22 cellular contexts compared by ENCODE assay signal in the genomic region with DNA sequence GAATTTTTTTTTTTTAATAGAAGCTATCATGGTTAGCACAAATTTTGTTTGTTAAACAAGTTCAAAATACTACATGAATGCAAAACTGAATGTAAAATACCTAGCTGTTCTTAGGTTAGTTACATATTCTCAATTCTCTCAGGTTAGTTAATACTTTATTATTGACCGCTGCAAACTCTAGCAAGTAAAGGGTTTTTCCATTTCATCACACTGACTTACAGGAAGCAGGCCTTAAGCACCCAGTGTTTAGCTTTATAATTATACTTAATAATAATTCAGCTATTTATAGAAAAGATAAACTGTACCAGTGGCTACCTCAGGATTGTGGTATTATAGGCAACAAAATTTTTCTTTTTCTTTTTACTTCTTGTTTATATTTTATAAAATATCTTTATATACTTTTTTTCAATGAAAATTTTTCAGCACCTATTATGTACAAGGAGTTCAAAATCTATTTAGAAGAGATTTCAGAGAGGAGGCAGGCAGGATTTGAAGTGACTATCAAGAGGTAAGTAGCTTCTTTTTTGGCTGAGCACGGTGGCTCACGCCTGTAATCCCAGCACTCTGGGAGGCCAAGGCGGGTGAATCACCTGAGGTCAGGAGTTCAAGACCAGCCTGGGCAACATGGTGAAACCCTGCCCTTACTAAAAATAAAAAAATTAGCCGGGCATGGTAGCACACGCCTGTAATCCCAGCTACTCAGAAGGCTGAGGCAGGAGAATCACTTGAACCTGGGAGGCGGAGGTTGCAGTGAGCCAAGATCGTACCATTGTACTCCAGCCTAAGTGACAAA. TPM values are rescaled to one million over a fixed set of nuclear protein-coding genes. Genes with fewer than 3 reads are reported as not detected.
DNase-seq lines count a peak whose midpoint lies in the region; ATAC-seq and TF ChIP-seq lines count a peak whose summit lies in the region.
"Had no signal": no experiment of that assay in that cellular context is flagged by ENCODE, and none has a peak within 500 bp of the region (broad histone marks: within the 10 kb centered on the region; RNA-seq: fewer than 3 reads in every experiment).

No MANE protein-coding gene starts in this region.

- ATAC-seq in GM18907 (IDR thresholded peaks at IDR 0.05; ENCODE audit: unreplicated experiment) (peak; percentile 73), HG02678 (IDR thresholded peaks at IDR 0.05; ENCODE audit: unreplicated experiment) (peak; percentile 60)
- ATAC-seq in activated CD8-positive, alpha-beta T cell treated with anti-CD3 and anti-CD28 coated beads for 36 hours = no peak

- CTCF ChIA-PET in activated CD8-positive, alpha-beta T cell treated with anti-CD3 and anti-CD28 coated beads for 36 hours (lab: Charles Lee) = no interaction called here

- no peak for TF ChIP-seq CTCF in esophagus muscularis mucosa (IDR thresholded peaks at IDR 0.05)
- TF ChIP-seq CTCF in neural crest cell (conservative IDR thresholded peaks at IDR 0.05) = no peak
- TF ChIP-seq CTCF in activated CD8-positive, alpha-beta T cell treated with anti-CD3 and anti-CD28 coated beads for 36 hours (IDR thresholded peaks at IDR 0.05) = no peak

- H3K36me3 Mint-ChIP-seq in neural crest cell (ENCODE audit: low read depth) = no peaks in the 10 kb centered on the region
- H3K36me3 Mint-ChIP-seq in activated CD8-positive, alpha-beta T cell treated with anti-CD3 and anti-CD28 coated beads for 36 hours (ENCODE audit: low read depth) = no peaks in the 10 kb centered on the region

- TF ChIP-seq POLR2A in esophagus muscularis mucosa (IDR thresholded peaks at IDR 0.05; ENCODE audit: low read depth) = no peak

- peaks cover 60 to 82% (median 66%) of the 10 kb centered on the region in 4 donors for H3K4me1 ChIP-seq in esophagus muscularis mucosa

- H3K4me3 ChIP-seq in esophagus muscularis mucosa = no peak overlapping the region
- H3K4me3 ChIP-seq: adrenal gland, smooth muscle cell had no signal

- POLR2A ChIA-PET in activated CD8-positive, alpha-beta T cell treated with anti-CD3 and anti-CD28 coated beads for 36 hours (lab: Charles Lee) = no interaction called here

- no peaks in the 10 kb centered on the region for H3K9me3 Mint-ChIP-seq in neural crest cell
- H3K9me3 Mint-ChIP-seq in activated CD8-positive, alpha-beta T cell treated with anti-CD3 and anti-CD28 coated beads for 36 hours = no peaks in the 10 kb centered on the region
- H3K9me3 Mint-ChIP-seq: IgD-negative memory B cell; T-helper 2 cell treated with Interferon-gamma antibody and Interleukin-4, amounts not matched to agents 5 μg/mL and 100 μg/mL, for 36 hours had no signal

- 81% methylated on average over 8 of the region's 8 CpGs for WGBS in esophagus muscularis mucosa

- H3K4me1 Mint-ChIP-seq in neural crest cell = peaks cover 72% of the 10 kb centered on the region
- no peaks in the 10 kb centered on the region for H3K4me1 Mint-ChIP-seq in activated CD8-positive, alpha-beta T cell treated with anti-CD3 and anti-CD28 coated beads for 36 hours (ENCODE audit: low read depth)

- peak overlapping the region; percentile 17 for H3K4me3 Mint-ChIP-seq in neural crest cell
- no peak overlapping the region for H3K4me3 Mint-ChIP-seq in activated CD8-positive, alpha-beta T cell treated with anti-CD3 and anti-CD28 coated beads for 36 hours
- H3K4me3 Mint-ChIP-seq: IgD-negative memory B cell; T-helper 2 cell treated with Interferon-gamma antibody and Interleukin-4, amounts not matched to agents 5 μg/mL and 100 μg/mL, for 36 hours had no signal

- H3K27me3 Mint-ChIP-seq in neural crest cell (ENCODE audit: low read depth) = no peaks in the 10 kb centered on the region
- H3K27me3 Mint-ChIP-seq in activated CD8-positive, alpha-beta T cell treated with anti-CD3 and anti-CD28 coated beads for 36 hours = no peaks in the 10 kb centered on the region
- H3K27me3 Mint-ChIP-seq: IgD-negative memory B cell had no signal

- no peak overlapping the region for H3K27ac Mint-ChIP-seq in neural crest cell (ENCODE audit: unreplicated experiment)
- H3K27ac Mint-ChIP-seq in activated CD8-positive, alpha-beta T cell treated with anti-CD3 and anti-CD28 coated beads for 36 hours = no peak overlapping the region
- H3K27ac Mint-ChIP-seq: IgD-negative memory B cell; T-helper 2 cell treated with Interferon-gamma antibody and Interleukin-4, amounts not matched to agents 5 μg/mL and 100 μg/mL, for 36 hours had no signal

- no peaks in the 10 kb centered on the region for H3K9me3 ChIP-seq in esophagus muscularis mucosa
- H3K9me3 ChIP-seq: adrenal gland had no signal

- peak overlapping the region; percentile 13 to 44 (median 26) for H3K27ac ChIP-seq in esophagus muscularis mucosa (replicated peaks in 1 of 4)
- H3K27ac ChIP-seq: adrenal gland, brain microvascular endothelial cell, C4-2B had no signal

- H3K27me3 ChIP-seq in esophagus muscularis mucosa = no peaks in the 10 kb centered on the region
- H3K27me3 ChIP-seq: adrenal gland, brain microvascular endothelial cell had no signal

- intact Hi-C loops in esophagus muscularis mucosa (cut with DNase I) = no loop called here
- intact Hi-C loops in activated CD8-positive, alpha-beta T cell treated with anti-CD3 and anti-CD28 coated beads for 36 hours (cut with micrococcal nuclease) = no loop called here

- H3K36me3 ChIP-seq in esophagus muscularis mucosa = no peaks in the 10 kb centered on the region
- H3K36me3 ChIP-seq: adrenal gland, brain microvascular endothelial cell had no signal

- TF ChIP-seq EP300 in esophagus muscularis mucosa (IDR thresholded peaks at IDR 0.05) = no peak

- DNase-seq in esophagus muscularis mucosa (ENCODE audit: extremely low spot score) (no peak), neural crest cell (ENCODE audit: low read depth, low spot score) (no peak), SHP77 treated with DMSO at 0.1 percent for 48 hours (lab: John Stamatoyannopoulos, UW) (no peak), GM19238 (ENCODE audit: insufficient read length, low spot score) (no peak)
- DNase-seq in activated CD8-positive, alpha-beta T cell treated with anti-CD3 and anti-CD28 coated beads for 36 hours = no peak
- DNase-seq: activated CD4-positive, alpha-beta T cell treated with anti-CD3 and anti-CD28 coated beads for 4 hours; activated naive CD4-positive, alpha-beta T cell treated with Interleukin-2 at 50 U/mL for 16 hours; activated T-cell treated with anti-CD3 and anti-CD28 coated beads, Interleukin-2, amount 50 U/mL, for 48 hours; adrenal gland; brain microvascular endothelial cell; effector memory CD4-positive, alpha-beta T cell; hypothalamus; NCI-H1092 treated with DMSO at 0.1 percent for 48 hours; NCI-H2029; NCI-H2227 treated with DMSO at 0.1 percent for 48 hours; substantia nigra had no signal

RNA-seq across cellular contexts. Expression of gene PLPP3, which starts 17.9 kb away (rescaled TPM):
- total RNA-seq in esophagus muscularis mucosa = 100 to 1,000 TPM; 138 to 244 (median 181) TPM
- total RNA-seq in neural crest cell = 21.2 and 24.7 TPM in 2 replicates
- not detected for total RNA-seq in activated CD8-positive, alpha-beta T cell treated with anti-CD3 and anti-CD28 coated beads for 36 hours

Comparison
In these comparisons a context has a peak if more than half of its experiments do, and no peak if none do; other contexts are left out.
1. RNA of gene PLPP3, which starts 17.9 kb away (total RNA-seq): 138 to 244 TPM in esophagus muscularis mucosa and 21.2 to 24.7 TPM in neural crest cell; not detected in activated CD8-positive, alpha-beta T cell treated with anti-CD3 and anti-CD28 coated beads for 36 hours; every median in the first group is over 10 times any median in the second.